ENCODE assay signal across 8 cellular contexts in the genomic region with DNA sequence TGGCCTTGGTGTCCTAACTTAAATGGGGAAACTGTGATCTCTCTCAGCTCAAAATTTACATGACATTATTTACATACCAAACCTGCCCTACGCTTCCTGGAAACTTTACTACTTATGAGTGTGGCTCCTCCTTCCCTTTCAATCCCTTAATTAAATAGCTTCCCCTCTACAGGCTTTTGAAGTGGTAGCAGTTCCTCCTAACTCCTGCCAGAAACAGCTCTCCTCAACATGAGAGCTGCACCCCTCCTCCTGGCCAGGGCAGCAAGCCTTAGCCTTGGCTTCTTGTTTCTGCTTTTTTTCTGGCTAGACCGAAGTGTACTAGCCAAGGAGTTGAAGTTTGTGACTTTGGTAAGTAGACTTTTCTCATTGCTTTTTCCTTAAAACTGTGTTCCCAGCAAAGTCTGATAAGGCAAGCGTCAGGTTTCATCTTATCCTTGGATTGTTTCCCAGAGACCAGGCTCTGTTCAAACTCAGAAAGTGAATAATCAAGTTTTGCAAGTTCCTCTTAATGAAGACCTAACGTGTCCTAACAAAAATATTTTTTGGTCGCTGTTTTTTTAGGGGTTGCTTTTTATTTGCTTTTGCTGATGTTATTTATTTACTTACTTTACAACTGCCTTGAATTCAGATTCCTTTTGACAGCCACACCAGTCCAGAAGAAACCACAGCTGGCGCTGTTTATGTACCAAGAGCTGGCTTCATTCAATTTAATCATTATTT. TPM values are rescaled to one million over a fixed set of nuclear protein-coding genes. Genes with fewer than 3 reads are reported as not detected.
DNase-seq lines count a peak whose midpoint lies in the region; ATAC-seq and TF ChIP-seq lines count a peak whose summit lies in the region.

A gene with protein sequence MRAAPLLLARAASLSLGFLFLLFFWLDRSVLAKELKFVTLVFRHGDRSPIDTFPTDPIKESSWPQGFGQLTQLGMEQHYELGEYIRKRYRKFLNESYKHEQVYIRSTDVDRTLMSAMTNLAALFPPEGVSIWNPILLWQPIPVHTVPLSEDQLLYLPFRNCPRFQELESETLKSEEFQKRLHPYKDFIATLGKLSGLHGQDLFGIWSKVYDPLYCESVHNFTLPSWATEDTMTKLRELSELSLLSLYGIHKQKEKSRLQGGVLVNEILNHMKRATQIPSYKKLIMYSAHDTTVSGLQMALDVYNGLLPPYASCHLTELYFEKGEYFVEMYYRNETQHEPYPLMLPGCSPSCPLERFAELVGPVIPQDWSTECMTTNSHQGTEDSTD (plus strand): TSS at position 179 of the 720 bp plus-strand sequence. CDS start 50 bp downstream, at position 229.

- H3K36me3 ChIP-seq in breast epithelium (no peaks in the 10 kb centered on the region), right lobe of liver (no peaks in the 10 kb centered on the region), vagina (no peaks in the 10 kb centered on the region)

- peak within 1 kb of the TSS; percentile 0 to 10 (median 2) for H3K4me3 ChIP-seq in breast epithelium
- H3K4me3 ChIP-seq in right lobe of liver: no peak within 1 kb of the TSS
- peak within 1 kb of the TSS in 1 of 2 donors; percentile 23 for H3K4me3 ChIP-seq in vagina

- H3K9me3 ChIP-seq in breast epithelium: no peaks in the 10 kb centered on the region
- no peaks in the 10 kb centered on the region for H3K9me3 ChIP-seq in right lobe of liver
- H3K9me3 ChIP-seq in vagina: no peaks in the 10 kb centered on the region

- intact Hi-C loops in breast epithelium (cut with DNase I; ENCODE audit: low total_unique reads) (no loop called here), right lobe of liver (cut with DNase I) (no loop called here), vagina (cut with DNase I) (no loop called here)

- WGBS in right lobe of liver (ENCODE audit: insufficient coverage, low coverage, low lambda C conversion rate, missing lambda C conversion rate): 16% methylated on average over 6 of the region's 6 CpGs

- H3K4me1 ChIP-seq in breast epithelium (no peaks in the 10 kb centered on the region), right lobe of liver (no peaks in the 10 kb centered on the region), vagina (peaks cover 10% of the 10 kb centered on the region)

- H3K27ac ChIP-seq in breast epithelium (peak within 1 kb of the TSS; percentile 77 to 80), right lobe of liver (no peak within 1 kb of the TSS), vagina (peak within 1 kb of the TSS; percentile 54)

- peak; percentile 66 to 79 (median 74) for ATAC-seq in right lobe of liver

- peak; percentile 7 for DNase-seq in NCI-H1436 (lab: John Stamatoyannopoulos, UW)
- no peak for DNase-seq in NCI-H1436 treated with DMSO at 0.1 percent for 48 hours (lab: John Stamatoyannopoulos, UW)
- DNase-seq in NAMALWA (ENCODE audit: low spot score): peak; percentile 81
- DNase-seq in breast epithelium (ENCODE audit: low spot score in 2 of 2): peak in 1 of 2 donors; percentile 53
- DNase-seq in right lobe of liver: peak in 1 of 3 donors; percentile 57
- DNase-seq in vagina (ENCODE audit: extremely low spot score in 2 of 2): no peak
- no peak for DNase-seq in NCI-H2081 (lab: John Stamatoyannopoulos, UW)
- DNase-seq in stimulated activated CD8-positive, alpha-beta memory T cell treated with anti-CD3 and anti-CD28 coated beads, Interleukin-4, amount 100 ng/mL, for 48 hours: no peak

- no peak for TF ChIP-seq CTCF in breast epithelium (IDR thresholded peaks at IDR 0.05)
- no peak for TF ChIP-seq CTCF in right lobe of liver (IDR thresholded peaks at IDR 0.05)
- TF ChIP-seq CTCF in vagina (IDR thresholded peaks at IDR 0.05): no peak

- TF ChIP-seq POLR2A in breast epithelium (IDR thresholded peaks at IDR 0.05) (no peak), right lobe of liver (IDR thresholded peaks at IDR 0.05) (no peak), vagina (IDR thresholded peaks at IDR 0.05) (no peak)

- H3K27me3 ChIP-seq in breast epithelium (no peaks in the 10 kb centered on the region), right lobe of liver (no peaks in the 10 kb centered on the region), vagina (no peaks in the 10 kb centered on the region)

RNA-seq across cellular contexts. Expression of the gene that starts here (rescaled TPM):
- 1 to 10 TPM; 1.8 to 6.9 (median 6.7) TPM for total RNA-seq in breast epithelium
- total RNA-seq in right lobe of liver: under 1 TPM in 5 of 6 experiments, not detected in 1; 0.12 to 0.49 (median 0.22) TPM
- total RNA-seq in vagina: 12.3 TPM

Comparison
In these comparisons a context has a peak if more than half of its experiments do, and no peak if none do; other contexts are left out.
1. DNase-seq: peak in NCI-H1436 (single experiment) and NAMALWA (single experiment); none in NCI-H1436 treated with DMSO at 0.1 percent for 48 hours (single experiment), vagina (0 of 2), NCI-H2081 (0 of 2) and stimulated activated CD8-positive, alpha-beta memory T cell treated with anti-CD3 and anti-CD28 coated beads, Interleukin-4, amount 100 ng/mL, for 48 hours (single experiment).
2. Peak in ATAC-seq in right lobe of liver; RNA of the gene not detected or under 1 TPM.
3. H3K27ac ChIP-seq: peak in breast epithelium (2 of 2) and vagina (single experiment); none in right lobe of liver (0 of 3).
4. H3K4me3 ChIP-seq: peak in breast epithelium (3 of 3); none in right lobe of liver (0 of 3).